24 cellular contexts compared by ENCODE assay signal in genomic region chr6:106431405-106431804, GRCh38.
"Had no signal": no experiment of that assay in that cellular context is flagged by ENCODE, and none has a peak within 500 bp of the region (broad histone marks: within the 10 kb centered on the region; RNA-seq: fewer than 3 reads in every experiment).

No MANE protein-coding gene starts in this region.

- H3K9me3 ChIP-seq: body of pancreas had no signal

- ATAC-seq: activated T-cell treated with anti-CD3 and anti-CD28 coated beads, Interleukin-2, amount 50 U/mL, for 4 hours; activated T-helper 17 cell treated with anti-CD3 and anti-CD28 coated beads, Interleukin-2, amount 50 U/mL, for 72 hours; body of pancreas; esophagus mucosa; WTC11 had no signal

- H3K27ac ChIP-seq: body of pancreas had no signal

- DNase-seq: activated CD4-positive, alpha-beta memory T cell treated with anti-CD3 and anti-CD28 coated beads, Interleukin-2, amount 10 ng/mL, durations not matched to agents 7 days and 5 days; activated CD4-positive, alpha-beta T cell treated with anti-CD3 and anti-CD28 coated beads for 1 hour; activated CD4-positive, alpha-beta T cell treated with anti-CD3 and anti-CD28 coated beads for 4 hours; activated CD4-positive, alpha-beta T cell treated with anti-CD3 and anti-CD28 coated beads, Interleukin-2, amount 10 ng/mL, durations not matched to agents 7 days and 5 days; activated CD4-positive, alpha-beta T cell treated with anti-CD3 and anti-CD28 coated beads, Interleukin-2, amount 50 U/mL, for 4 hours; activated CD8-positive, alpha-beta memory T cell treated with anti-CD3 and anti-CD28 coated beads, Interleukin-2, amount 50 U/mL, for 48 hours; activated effector memory CD4-positive, alpha-beta T cell treated with Interleukin-2 at 50 U/mL for 16 hours; activated gamma-delta T cell treated with Interleukin-2 at 50 U/mL for 16 hours; activated naive CD4-positive, alpha-beta T cell treated with anti-CD3 and anti-CD28 coated beads, Interleukin-2, amount 50 U/mL, for 16 hours; activated naive CD4-positive, alpha-beta T cell treated with Interleukin-2 at 50 U/mL for 16 hours; activated T-cell treated with anti-CD3 and anti-CD28 coated beads for 4 hours; activated T-cell treated with anti-CD3 and anti-CD28 coated beads, Interleukin-2, amount 50 U/mL, for 4 hours; amniotic stem cell; anterior cingulate cortex; body of pancreas; caudate nucleus; effector CD8-positive, alpha-beta T cell; foreskin fibroblast; head of caudate nucleus; hippocampal formation; T-helper 2 cell had no signal

- H3K4me3 ChIP-seq: body of pancreas had no signal

- H3K27me3 ChIP-seq: body of pancreas had no signal

- H3K4me1 ChIP-seq: body of pancreas had no signal
